ENCODE assay signal across 9 cellular contexts in the genomic region with DNA sequence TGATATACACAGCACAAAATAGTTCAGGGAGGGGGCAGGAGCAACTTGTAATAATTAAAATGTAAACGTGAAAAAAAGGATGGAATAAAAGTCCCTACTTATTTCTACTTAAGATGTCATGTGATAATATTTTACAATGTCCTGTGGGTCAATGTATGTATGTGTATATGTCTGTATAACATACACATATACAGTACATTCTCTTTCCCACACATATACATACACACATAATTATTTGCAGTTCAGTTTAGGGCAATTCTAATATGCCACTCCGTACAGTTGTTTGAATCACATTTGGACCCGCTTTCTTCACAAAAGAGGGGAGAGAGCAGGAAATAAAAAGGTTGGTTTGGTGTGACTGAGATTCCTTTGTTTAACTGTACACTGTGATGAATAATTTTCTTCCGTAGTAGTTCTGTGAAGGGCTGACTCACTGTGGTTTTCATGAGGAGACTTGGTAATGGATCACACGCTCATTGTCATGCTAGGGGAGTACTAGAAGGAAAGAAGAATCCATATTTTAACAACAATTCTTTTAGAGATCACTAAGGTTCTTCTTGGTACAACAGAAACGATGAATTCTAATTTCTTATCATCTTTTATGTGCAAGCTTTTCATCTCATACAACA. TPM values are rescaled to one million over a fixed set of nuclear protein-coding genes. Genes with fewer than 3 reads are reported as not detected.
DNase-seq lines count a peak whose midpoint lies in the region; ATAC-seq, FAIRE-seq and TF ChIP-seq lines count a peak whose summit lies in the region.
"Had no signal": no experiment of that assay in that cellular context is flagged by ENCODE, and none has a peak within 500 bp of the region (broad histone marks: within the 10 kb centered on the region; RNA-seq: fewer than 3 reads in every experiment).

No MANE protein-coding gene starts in this region.

- peaks cover 20% of the 10 kb centered on the region for H3K36me3 Mint-ChIP-seq in activated T-helper 17 cell treated with anti-CD3 and anti-CD28 coated beads, Interleukin-2, amount 50 U/mL, for 72 hours (ENCODE audit: low read depth)

- TF ChIP-seq CTCF in kidney epithelial cell (IDR thresholded peaks at IDR 0.05; ENCODE audit: insufficient read depth, low read length, poor library complexity, severe bottlenecking) (no peak), D721Med (IDR thresholded peaks at IDR 0.05; ENCODE audit: insufficient read depth, missing control alignments) (no peak), ascending aorta (IDR thresholded peaks at IDR 0.05) (no peak)

- in situ Hi-C loops in Caki2 (cut with HindIII; ENCODE audit: low pct_unique_long_range_greater_than_20kb, low sequenced_read_pairs), result no loop called here

- no peak overlapping the region for H3K27ac ChIP-seq in HUES64 (ENCODE audit: low read depth, low read length)
- no peak overlapping the region for H3K27ac ChIP-seq in ascending aorta

- 96% methylated on average over 4 of the region's 6 CpGs for WGBS in HUES64

- H3K9me3 ChIP-seq in HUES64 (ENCODE audit: insufficient read depth, low read depth, low read length), result no peaks in the 10 kb centered on the region
- no peaks in the 10 kb centered on the region for H3K9me3 ChIP-seq in ascending aorta

- peaks cover 7% of the 10 kb centered on the region for H3K4me1 Mint-ChIP-seq in activated T-helper 17 cell treated with anti-CD3 and anti-CD28 coated beads, Interleukin-2, amount 50 U/mL, for 72 hours

- FAIRE-seq in D721Med (lab: Jason Lieb, UNC), result no peak

- H3K27me3 ChIP-seq in HUES64 (ENCODE audit: insufficient read depth, low read length) (no peaks in the 10 kb centered on the region), kidney epithelial cell (ENCODE audit: control insufficient read depth, insufficient read depth, low read length) (no peaks in the 10 kb centered on the region), ascending aorta (no peaks in the 10 kb centered on the region)

- no peaks in the 10 kb centered on the region for H3K4me1 ChIP-seq in HUES64 (ENCODE audit: insufficient read depth, low read length)
- no peaks in the 10 kb centered on the region for H3K4me1 ChIP-seq in ascending aorta

- peak overlapping the region; percentile 20; the same call in 1 of the 2 replicates for H3K9ac ChIP-seq in HUES64 (ENCODE audit: low read depth, low read length)

- DNase-seq in Caki2 (ENCODE audit: low read depth) (peak; percentile 87), kidney epithelial cell (ENCODE audit: low read depth) (peak; percentile 90), D721Med (ENCODE audit: insufficient read length, low spot score) (no peak), ascending aorta (ENCODE audit: low spot score in 2 of 2) (no peak), NCI-H1092 treated with DMSO at 0.1 percent for 48 hours (lab: John Stamatoyannopoulos, UW) (no peak)
- DNase-seq: Karpas-422 had no signal

- no peaks in the 10 kb centered on the region for H3K9me3 Mint-ChIP-seq in activated T-helper 17 cell treated with anti-CD3 and anti-CD28 coated beads, Interleukin-2, amount 50 U/mL, for 72 hours

- H3K27me3 Mint-ChIP-seq in activated T-helper 17 cell treated with anti-CD3 and anti-CD28 coated beads, Interleukin-2, amount 50 U/mL, for 72 hours, result no peaks in the 10 kb centered on the region

- peak; percentile 100 for ATAC-seq in activated T-helper 17 cell treated with anti-CD3 and anti-CD28 coated beads, Interleukin-2, amount 50 U/mL, for 72 hours (replicated peaks)
- no peak for ATAC-seq in HG03196 (IDR thresholded peaks at IDR 0.05; ENCODE audit: unreplicated experiment)

- H3K27ac Mint-ChIP-seq in activated T-helper 17 cell treated with anti-CD3 and anti-CD28 coated beads, Interleukin-2, amount 50 U/mL, for 72 hours, result peak overlapping the region; percentile 56

- H3K4me3 ChIP-seq in HUES64 (ENCODE audit: low read length) (no peak overlapping the region), kidney epithelial cell (ENCODE audit: low read depth, low read length) (no peak overlapping the region), ascending aorta (no peak overlapping the region)

- peaks cover 5% of the 10 kb centered on the region; the same call in 1 of the 2 replicates for H3K36me3 ChIP-seq in HUES64 (ENCODE audit: insufficient read depth, low read length)
- no peaks in the 10 kb centered on the region for H3K36me3 ChIP-seq in kidney epithelial cell (ENCODE audit: control insufficient read depth, insufficient read depth, low read length)
- peaks cover 0 to 18% of the 10 kb centered on the region in 2 donors for H3K36me3 ChIP-seq in ascending aorta

- intact Hi-C loops in ascending aorta (cut with DNase I), result no loop called here

- H3K4me3 Mint-ChIP-seq in activated T-helper 17 cell treated with anti-CD3 and anti-CD28 coated beads, Interleukin-2, amount 50 U/mL, for 72 hours, result peak overlapping the region; percentile 54

RNA-seq across cellular contexts. Expression of a gene that starts 26.2 kb away (rescaled TPM):
- total RNA-seq in Caki2 (2014; rRNA removed; shearing (Covaris generic); ENCODE audit: low replicate concordance), result not detected in 2 replicates
- polyA plus RNA-seq in HUES64 (2013, experiment 1 of 2), result 0.25 TPM
- 0.19 TPM for polyA plus RNA-seq in HUES64 (2013, experiment 2 of 2)
- total RNA-seq in activated T-helper 17 cell treated with anti-CD3 and anti-CD28 coated beads, Interleukin-2, amount 50 U/mL, for 72 hours, result not detected
- total RNA-seq in kidney epithelial cell (not detected in 2 replicates), ascending aorta (not detected)

Comparison
In these comparisons a context has a peak if more than half of its experiments do, and no peak if none do; other contexts are left out.
1. DNase-seq: peak in Caki2 (single experiment) and kidney epithelial cell (single experiment); none in D721Med (single experiment), ascending aorta (0 of 2) and NCI-H1092 treated with DMSO at 0.1 percent for 48 hours (single experiment).